In the genomic region with DNA sequence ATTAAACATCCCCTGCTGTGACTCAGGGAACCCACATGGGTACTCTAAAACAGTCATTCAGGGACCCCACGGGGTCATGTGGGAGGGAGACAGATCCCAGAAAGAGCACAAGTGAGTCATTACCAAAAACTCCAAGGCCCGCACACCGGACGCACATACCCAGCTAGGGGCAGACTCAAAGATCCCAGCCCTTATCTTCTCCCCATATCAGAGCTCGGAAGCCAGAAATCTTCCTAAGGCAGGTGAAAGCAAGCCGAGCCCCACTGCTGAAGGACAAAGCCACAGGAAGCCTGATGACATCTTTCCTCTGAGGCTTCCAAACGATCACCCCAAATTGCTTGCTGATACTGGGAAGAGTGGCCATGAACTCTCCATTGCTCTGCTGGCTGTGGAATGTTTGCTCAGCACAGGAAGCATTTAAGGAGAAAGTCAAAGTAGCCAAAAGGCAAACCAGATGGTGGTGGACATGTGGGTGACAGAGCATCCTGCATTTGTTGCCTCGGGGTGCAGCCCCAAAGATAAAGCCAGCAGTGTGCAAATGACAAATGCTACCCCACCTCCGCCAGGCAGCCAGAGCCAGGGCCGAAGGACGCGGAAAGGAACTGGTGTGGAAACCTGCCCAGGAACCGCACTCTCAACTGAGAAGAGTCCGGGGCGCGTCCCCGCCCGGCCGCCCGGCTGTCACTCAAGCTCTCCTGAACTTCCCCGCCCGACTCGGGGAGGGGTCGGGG, we compare ENCODE assay signal across 1 cellular context.
A peak's percentile ranks its signal among the peaks of the same experiment; 100 is the strongest.
TF ChIP-seq lines count a peak whose summit lies in the region.

No MANE protein-coding gene starts in this region.

TF ChIP-seq in K562, 482 proteins besides CTCF, POLR2A, EP300 and RAD21 (continued from another document and continues in another):
- TF ChIP-seq PML (IDR thresholded peaks at IDR 0.05; ENCODE audit: low read length) (peak; percentile 52; the same call in 1 of the 2 replicates), CTBP1 (IDR thresholded peaks at IDR 0.05; ENCODE audit: borderline replicate concordance) (0 out of 2 replicates have a peak, but pooled peaks have one; percentile 59), MEF2D (tag; conservative IDR thresholded peaks at IDR 0.05; ENCODE audit: low read depth) (no peak), ZNF609 (CRISPR knock-in tag; IDR thresholded peaks at IDR 0.05; ENCODE audit: borderline replicate concordance) (no peak), PCBP1 (IDR thresholded peaks at IDR 0.05; ENCODE audit: low read depth, low read length, poor library complexity, severe bottlenecking) (peak; percentile 4), GABPA (tag; conservative IDR thresholded peaks at IDR 0.05; ENCODE audit: low read depth) (peak; percentile 75), NRF1 (conservative IDR thresholded peaks at IDR 0.05 in 1 of 2, IDR thresholded peaks at IDR 0.05 in 1 of 2) (peak in 1 of 2 experiments; percentile 26; a peak in 1 of 4 replicates), MCM5 (IDR thresholded peaks at IDR 0.05; ENCODE audit: low read depth) (no peak), ATF1 (CRISPR knock-in tag; IDR thresholded peaks at IDR 0.05) (no peak), ATF1 (tag; IDR thresholded peaks at IDR 0.05) (peak; percentile 30; the same call in 1 of the 2 replicates), ARID4B (CRISPR knock-in tag; IDR thresholded peaks at IDR 0.05) (peak; percentile 44), HOXB6 (CRISPR knock-in tag; IDR thresholded peaks at IDR 0.05; ENCODE audit: borderline replicate concordance) (no peak), ZBTB11 (CRISPR knock-in tag; IDR thresholded peaks at IDR 0.05) (peak in 1 of 3 experiments; percentile 91; a peak in 2 of 6 replicates), CBFA2T3 (IDR thresholded peaks at IDR 0.05) (0 out of 2 replicates have a peak, but pooled peaks have one; percentile 29), MAFK (IDR thresholded peaks at IDR 0.05; ENCODE audit: low read length) (no peak), SPI1 (IDR thresholded peaks at IDR 0.05; ENCODE audit: borderline replicate concordance, low read depth, low read length) (0 out of 2 replicates have a peak, but pooled peaks have one; percentile 2), YY1 (IDR thresholded peaks at IDR 0.05; ENCODE audit: borderline replicate concordance in 1 of 3, control insufficient read depth in 1 of 3, extremely low read depth in 1 of 3, insufficient read depth in 3 of 3, insufficient read length in 1 of 3, insufficient replicate concordance in 2 of 3, low read depth in 1 of 3, low read length in 2 of 3) (peak in 1 of 3 experiments; percentile 4), HDAC1 (IDR thresholded peaks at IDR 0.05) (0 out of 4 replicates have a peak, but pooled peaks of 1 of the 2 experiments have one; percentile 26), NEUROD1 (IDR thresholded peaks at IDR 0.05; ENCODE audit: borderline replicate concordance, low read depth, low read length, partially characterized antibody) (peak; percentile 41)
- TF ChIP-seq, protein P1, sequence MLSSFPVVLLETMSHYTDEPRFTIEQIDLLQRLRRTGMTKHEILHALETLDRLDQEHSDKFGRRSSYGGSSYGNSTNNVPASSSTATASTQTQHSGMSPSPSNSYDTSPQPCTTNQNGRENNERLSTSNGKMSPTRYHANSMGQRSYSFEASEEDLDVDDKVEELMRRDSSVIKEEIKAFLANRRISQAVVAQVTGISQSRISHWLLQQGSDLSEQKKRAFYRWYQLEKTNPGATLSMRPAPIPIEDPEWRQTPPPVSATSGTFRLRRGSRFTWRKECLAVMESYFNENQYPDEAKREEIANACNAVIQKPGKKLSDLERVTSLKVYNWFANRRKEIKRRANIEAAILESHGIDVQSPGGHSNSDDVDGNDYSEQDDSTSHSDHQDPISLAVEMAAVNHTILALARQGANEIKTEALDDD (IDR thresholded peaks at IDR 0.05): no peak
- TF ChIP-seq, protein P2, sequence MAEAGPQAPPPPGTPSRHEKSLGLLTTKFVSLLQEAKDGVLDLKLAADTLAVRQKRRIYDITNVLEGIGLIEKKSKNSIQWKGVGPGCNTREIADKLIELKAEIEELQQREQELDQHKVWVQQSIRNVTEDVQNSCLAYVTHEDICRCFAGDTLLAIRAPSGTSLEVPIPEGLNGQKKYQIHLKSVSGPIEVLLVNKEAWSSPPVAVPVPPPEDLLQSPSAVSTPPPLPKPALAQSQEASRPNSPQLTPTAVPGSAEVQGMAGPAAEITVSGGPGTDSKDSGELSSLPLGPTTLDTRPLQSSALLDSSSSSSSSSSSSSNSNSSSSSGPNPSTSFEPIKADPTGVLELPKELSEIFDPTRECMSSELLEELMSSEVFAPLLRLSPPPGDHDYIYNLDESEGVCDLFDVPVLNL (CRISPR knock-in tag; IDR thresholded peaks at IDR 0.05; ENCODE audit: low read depth): 0 out of 2 replicates have a peak, but pooled peaks have one; percentile 34
- TF ChIP-seq, protein P3, sequence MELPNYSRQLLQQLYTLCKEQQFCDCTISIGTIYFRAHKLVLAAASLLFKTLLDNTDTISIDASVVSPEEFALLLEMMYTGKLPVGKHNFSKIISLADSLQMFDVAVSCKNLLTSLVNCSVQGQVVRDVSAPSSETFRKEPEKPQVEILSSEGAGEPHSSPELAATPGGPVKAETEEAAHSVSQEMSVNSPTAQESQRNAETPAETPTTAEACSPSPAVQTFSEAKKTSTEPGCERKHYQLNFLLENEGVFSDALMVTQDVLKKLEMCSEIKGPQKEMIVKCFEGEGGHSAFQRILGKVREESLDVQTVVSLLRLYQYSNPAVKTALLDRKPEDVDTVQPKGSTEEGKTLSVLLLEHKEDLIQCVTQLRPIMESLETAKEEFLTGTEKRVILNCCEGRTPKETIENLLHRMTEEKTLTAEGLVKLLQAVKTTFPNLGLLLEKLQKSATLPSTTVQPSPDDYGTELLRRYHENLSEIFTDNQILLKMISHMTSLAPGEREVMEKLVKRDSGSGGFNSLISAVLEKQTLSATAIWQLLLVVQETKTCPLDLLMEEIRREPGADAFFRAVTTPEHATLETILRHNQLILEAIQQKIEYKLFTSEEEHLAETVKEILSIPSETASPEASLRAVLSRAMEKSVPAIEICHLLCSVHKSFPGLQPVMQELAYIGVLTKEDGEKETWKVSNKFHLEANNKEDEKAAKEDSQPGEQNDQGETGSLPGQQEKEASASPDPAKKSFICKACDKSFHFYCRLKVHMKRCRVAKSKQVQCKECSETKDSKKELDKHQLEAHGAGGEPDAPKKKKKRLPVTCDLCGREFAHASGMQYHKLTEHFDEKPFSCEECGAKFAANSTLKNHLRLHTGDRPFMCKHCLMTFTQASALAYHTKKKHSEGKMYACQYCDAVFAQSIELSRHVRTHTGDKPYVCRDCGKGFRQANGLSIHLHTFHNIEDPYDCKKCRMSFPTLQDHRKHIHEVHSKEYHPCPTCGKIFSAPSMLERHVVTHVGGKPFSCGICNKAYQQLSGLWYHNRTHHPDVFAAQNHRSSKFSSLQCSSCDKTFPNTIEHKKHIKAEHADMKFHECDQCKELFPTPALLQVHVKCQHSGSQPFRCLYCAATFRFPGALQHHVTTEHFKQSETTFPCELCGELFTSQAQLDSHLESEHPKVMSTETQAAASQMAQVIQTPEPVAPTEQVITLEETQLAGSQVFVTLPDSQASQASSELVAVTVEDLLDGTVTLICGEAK (IDR thresholded peaks at IDR 0.05): peak; percentile 79
- TF ChIP-seq, protein P3 (CRISPR knock-in tag; IDR thresholded peaks at IDR 0.05): no peak
